ENCODE assay signal across 14 cellular contexts in the genomic region with DNA sequence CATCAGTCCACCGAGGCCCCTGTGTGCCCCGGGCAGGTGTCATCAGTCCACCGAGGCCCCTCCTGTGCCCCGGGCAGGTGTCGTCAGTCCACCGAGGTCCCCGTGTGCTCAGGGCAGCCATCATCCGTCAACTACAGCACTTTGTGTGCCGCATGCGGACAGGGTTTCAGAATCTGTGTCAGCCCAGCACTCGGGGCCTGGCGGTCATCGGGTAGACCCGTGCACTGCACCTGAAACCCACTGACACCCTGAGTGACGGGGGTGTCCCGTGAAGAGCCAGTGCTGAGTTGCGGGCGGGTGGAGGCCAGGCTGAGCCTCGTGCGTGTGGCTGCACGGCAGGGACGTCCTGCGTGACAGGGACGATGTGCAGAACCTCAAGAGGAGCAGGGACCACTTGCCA. TPM values are rescaled to one million over a fixed set of nuclear protein-coding genes. Genes with fewer than 3 reads are reported as not detected.
A peak's percentile ranks its signal among the peaks of the same experiment; 100 is the strongest.
DNase-seq lines count a peak whose midpoint lies in the region; ATAC-seq and TF ChIP-seq lines count a peak whose summit lies in the region.
"Had no signal": no experiment of that assay in that cellular context is flagged by ENCODE, and none has a peak within 500 bp of the region (broad histone marks: within the 10 kb centered on the region; RNA-seq: fewer than 3 reads in every experiment).

No MANE protein-coding gene starts in this region.

- H3K18ac ChIP-seq in neuronal stem cell (ENCODE audit: low read length): peak overlapping the region; percentile 83

- no peak overlapping the region for H2BK120ac ChIP-seq in neuronal stem cell (ENCODE audit: low read depth, low read length)

- H3K4me1 ChIP-seq in BLaER1 treated with 17β-estradiol and CSF1 and Interleukin-3, amounts not matched to agents 10 nM and 100 nM: peaks cover 70 to 95% (median 94%) of the 10 kb centered on the region in 10 experiments
- H3K4me1 ChIP-seq in neuronal stem cell (ENCODE audit: control insufficient read depth in 2 of 2, insufficient read depth in 1 of 2, low read depth in 1 of 2, low read length in 2 of 2): peaks cover 26 to 51% of the 10 kb centered on the region in 2 donors
- peaks cover 22% of the 10 kb centered on the region for H3K4me1 ChIP-seq in ovary (ENCODE audit: insufficient read depth)

- H3K9ac ChIP-seq in BLaER1 treated with 17β-estradiol and CSF1 and Interleukin-3, amounts not matched to agents 10 nM and 100 nM: peak overlapping the region in 3 of 11 experiments; percentile 44 to 67 (median 46); a peak in 2 of 22 replicates
- H3K9ac ChIP-seq in neuronal stem cell (ENCODE audit: low read depth, low read length, poor library complexity): no peak overlapping the region
- H3K9ac ChIP-seq: GM23248 had no signal

- H3K4ac ChIP-seq in neuronal stem cell (ENCODE audit: low read length): no peak overlapping the region

- TF ChIP-seq POLR2A in ovary (IDR thresholded peaks at IDR 0.05): no peak

- peaks cover 0 to 38% (median 0%) of the 10 kb centered on the region in 11 experiments; a peak in 4 of 22 replicates for H3K27me3 ChIP-seq in BLaER1 treated with 17β-estradiol and CSF1 and Interleukin-3, amounts not matched to agents 10 nM and 100 nM
- H3K27me3 ChIP-seq in neuronal stem cell (ENCODE audit: control insufficient read depth in 3 of 3, insufficient read depth in 3 of 3, low read depth in 1 of 3, low read length in 3 of 3) (no peaks in the 10 kb centered on the region), ovary (no peaks in the 10 kb centered on the region)

- no peak overlapping the region for H2BK5ac ChIP-seq in neuronal stem cell (ENCODE audit: low read length)

- peaks cover 17% of the 10 kb centered on the region for H3K79me1 ChIP-seq in neuronal stem cell (ENCODE audit: low read depth, low read length)

- TF ChIP-seq EP300 in ovary (IDR thresholded peaks at IDR 0.05): no peak

- H3K36me3 ChIP-seq in BLaER1 treated with 17β-estradiol and CSF1 and Interleukin-3, amounts not matched to agents 10 nM and 100 nM: peaks cover 0 to 10% (median 0%) of the 10 kb centered on the region in 11 experiments; a peak in 1 of 22 replicates
- H3K36me3 ChIP-seq in KOPT-K1 (ENCODE audit: insufficient read depth, low read length): peaks cover 19% of the 10 kb centered on the region
- no peaks in the 10 kb centered on the region for H3K36me3 ChIP-seq in neuronal stem cell (replicated peaks in 1 of 2; ENCODE audit: control insufficient read depth in 2 of 2, insufficient read depth in 2 of 2, low read length in 2 of 2)
- H3K36me3 ChIP-seq in ovary: no peaks in the 10 kb centered on the region

- no peak overlapping the region; a peak in 1 of 20 replicates for H3K4me3 ChIP-seq in BLaER1 treated with 17β-estradiol and CSF1 and Interleukin-3, amounts not matched to agents 10 nM and 100 nM
- no peak overlapping the region for H3K4me3 ChIP-seq in neuronal stem cell (ENCODE audit: low read length in 2 of 2)
- no peak overlapping the region for H3K4me3 ChIP-seq in ovary
- H3K4me3 ChIP-seq: GM23248 had no signal

- H2AK5ac ChIP-seq in neuronal stem cell (ENCODE audit: low read depth, low read length): peak overlapping the region; percentile 37

- no peak for ATAC-seq in GM18519 (IDR thresholded peaks at IDR 0.05; ENCODE audit: low FRiP score, unreplicated experiment)

- H4K91ac ChIP-seq in neuronal stem cell (ENCODE audit: low read depth, low read length, poor library complexity): peak overlapping the region; percentile 43

- H2AFZ ChIP-seq in neuronal stem cell (ENCODE audit: low read length): no peak overlapping the region
- H2AFZ ChIP-seq: GM23248 had no signal

- peak overlapping the region; percentile 22 for H2BK12ac ChIP-seq in neuronal stem cell (ENCODE audit: low read length)

- DNase-seq in neuronal stem cell (ENCODE audit: low spot score) (no peak), OCI-M1 (lab: John Stamatoyannopoulos, UW) (no peak), ovary (no peak)
- no peak for DNase-seq in stimulated activated CD4-positive, alpha-beta T cell treated with anti-CD3 and anti-CD28 coated beads, Interleukin-12 subunit alpha, Interleukin-12 subunit beta, amount 100 ng/mL, for 4 hours
- DNase-seq: Calu3; CD4-positive, alpha-beta memory T cell; COR-L47; GF-D8; H7; HCEC 1CT had no signal

- H4K20me1 ChIP-seq in BLaER1 treated with 17β-estradiol and CSF1 and Interleukin-3, amounts not matched to agents 10 nM and 100 nM: peaks cover 4 to 80% (median 65%) of the 10 kb centered on the region in 11 experiments; a peak in 19 of 22 replicates

- WGBS in neuronal stem cell (ENCODE audit: extremely low coverage in 2 of 2, insufficient read length in 2 of 2, insufficient replicate concordance in 1 of 2), 2 donors: no CpG with 5 or more reads among the region's 24 CpGs
- 91 to 97% (median 95%) methylated on average over 23 to 24 of the region's 24 CpGs for WGBS in ovary, 3 donors

- peak overlapping the region; percentile 80 for H3K23ac ChIP-seq in neuronal stem cell (ENCODE audit: low read depth, low read length, poor library complexity)

- H3K9me3 ChIP-seq in BLaER1 treated with 17β-estradiol and CSF1 and Interleukin-3, amounts not matched to agents 10 nM and 100 nM (replicated peaks in 1 of 11): no peaks in the 10 kb centered on the region
- H3K9me3 ChIP-seq in KOPT-K1 (ENCODE audit: insufficient read depth, low read length, poor library complexity, severe bottlenecking) (no peaks in the 10 kb centered on the region), neuronal stem cell (replicated peaks in 1 of 2; ENCODE audit: control insufficient read depth in 2 of 2, insufficient read depth in 1 of 2, low read depth in 1 of 2, low read length in 2 of 2) (no peaks in the 10 kb centered on the region), ovary (no peaks in the 10 kb centered on the region)

- H3K14ac ChIP-seq in neuronal stem cell (ENCODE audit: low read length): no peak overlapping the region

- intact Hi-C loops in ovary (cut with DNase I): no loop called here

- 0 out of 22 replicates have a peak overlapping the region, but pooled peaks of 1 of the 11 experiments have one; percentile 31 for H3K27ac ChIP-seq in BLaER1 treated with 17β-estradiol and CSF1 and Interleukin-3, amounts not matched to agents 10 nM and 100 nM
- H3K27ac ChIP-seq in KOPT-K1 (ENCODE audit: low read depth, low read length, poor library complexity, severe bottlenecking) (peak overlapping the region; percentile 91), neuronal stem cell (replicated peaks; ENCODE audit: low read length) (no peak overlapping the region), ovary (no peak overlapping the region)
- H3K27ac ChIP-seq: GM23248 had no signal

- H3K4me2 ChIP-seq in BLaER1 treated with 17β-estradiol and CSF1 and Interleukin-3, amounts not matched to agents 10 nM and 100 nM: peak overlapping the region; percentile 65 to 98 (median 86)
- H3K4me2 ChIP-seq in neuronal stem cell (ENCODE audit: insufficient read depth, low read length, poor library complexity, severe bottlenecking): no peak overlapping the region

- H2BK15ac ChIP-seq in neuronal stem cell (ENCODE audit: low read length): peak overlapping the region; percentile 49

- H4K8ac ChIP-seq in neuronal stem cell (ENCODE audit: low read depth, low read length): peak overlapping the region; percentile 17

- no peak for TF ChIP-seq CTCF in ovary (IDR thresholded peaks at IDR 0.05)

RNA-seq across cellular contexts. Expression of a gene that starts 38.4 kb away (rescaled TPM):
- 15.9 TPM for polyA plus RNA-seq in neuronal stem cell (2013, experiment 1 of 2)
- 17.5 TPM for polyA plus RNA-seq in neuronal stem cell (2013, experiment 2 of 2)
- 10 to 100 TPM in 6 of 7 donors, 1 to 10 TPM in 1; 7.6 to 31.9 (median 24.2) TPM for total RNA-seq in ovary
- 10 to 100 TPM in 1 of 2 donors, 1 to 10 TPM in 1; 1.9 to 16.0 TPM for polyA plus RNA-seq in ovary
- total RNA-seq: CD4-positive, alpha-beta memory T cell had no signal
- polyA plus RNA-seq: CD4-positive, alpha-beta memory T cell had no signal
